10 cellular contexts compared by ENCODE assay signal in genomic region chr2:29013046-29013780, GRCh38. TPM values are rescaled to one million over a fixed set of nuclear protein-coding genes. Genes with fewer than 3 reads are reported as not detected.
DNase-seq lines count a peak whose midpoint lies in the region; ATAC-seq and TF ChIP-seq lines count a peak whose summit lies in the region.
"Had no signal": no experiment of that assay in that cellular context is flagged by ENCODE, and none has a peak within 500 bp of the region (broad histone marks: within the 10 kb centered on the region; RNA-seq: fewer than 3 reads in every experiment).

No MANE protein-coding gene starts in this region.

- H2BK5ac ChIP-seq in neuronal stem cell (ENCODE audit: low read length), result no peak overlapping the region

- H4K8ac ChIP-seq in neuronal stem cell (ENCODE audit: low read depth, low read length), result no peak overlapping the region

- H3K27me3 ChIP-seq in Panc1 (ENCODE audit: control insufficient read depth, insufficient read depth, low read length) (no peaks in the 10 kb centered on the region), neuronal stem cell (ENCODE audit: control insufficient read depth in 3 of 3, insufficient read depth in 3 of 3, low read depth in 1 of 3, low read length in 3 of 3) (peaks cover 0 to 30% (median 0%) of the 10 kb centered on the region in 3 experiments)

- ATAC-seq in activated CD8-positive, alpha-beta memory T cell treated with anti-CD3 and anti-CD28 coated beads, Interleukin-2, amount 10 ng/mL, durations not matched to agents 7 days and 5 days, result no peak
- ATAC-seq in Panc1 (peak; percentile 36; the same call in 1 of the 2 replicates), mucosa of descending colon (no peak), HG03108 (IDR thresholded peaks at IDR 0.05; ENCODE audit: unreplicated experiment) (no peak)
- ATAC-seq in central memory CD8-positive, alpha-beta T cell (replicated peaks; ENCODE audit: extremely low read depth, poor library complexity, severe bottlenecking), result no peak

- no CpG with 5 or more reads among the region's 11 CpGs for WGBS in neuronal stem cell (ENCODE audit: extremely low coverage in 2 of 2, insufficient read length in 2 of 2, insufficient replicate concordance in 1 of 2), 2 donors

- TF ChIP-seq CTCF in Panc1 (IDR thresholded peaks at IDR 0.05) (no peak), mucosa of descending colon (IDR thresholded peaks at IDR 0.05) (no peak)

- H3K36me3 Mint-ChIP-seq in activated CD8-positive, alpha-beta memory T cell treated with anti-CD3 and anti-CD28 coated beads, Interleukin-2, amount 10 ng/mL, durations not matched to agents 7 days and 5 days, result peaks cover 9% of the 10 kb centered on the region
- peaks cover 30% of the 10 kb centered on the region for H3K36me3 Mint-ChIP-seq in central memory CD8-positive, alpha-beta T cell (ENCODE audit: insufficient read depth)

- H3K4me3 ChIP-seq in Panc1 (ENCODE audit: low read depth in 2 of 2, low read length in 2 of 2) (no peak overlapping the region), neuronal stem cell (ENCODE audit: low read length in 2 of 2) (no peak overlapping the region), mucosa of descending colon (no peak overlapping the region)
- H3K4me3 ChIP-seq: coronary artery had no signal

- peak overlapping the region; percentile 92 for H3K27ac Mint-ChIP-seq in activated CD8-positive, alpha-beta memory T cell treated with anti-CD3 and anti-CD28 coated beads, Interleukin-2, amount 10 ng/mL, durations not matched to agents 7 days and 5 days
- H3K27ac Mint-ChIP-seq in central memory CD8-positive, alpha-beta T cell (ENCODE audit: low read depth), result peak overlapping the region; percentile 100

- in situ Hi-C loops in Panc1 (cut with HindIII; ENCODE audit: low pct_unique_long_range_greater_than_20kb, low sequenced_read_pairs), result no loop called here

- no peaks in the 10 kb centered on the region for H3K36me3 ChIP-seq in Panc1 (ENCODE audit: control insufficient read depth, insufficient read depth, low read length)
- no peaks in the 10 kb centered on the region for H3K36me3 ChIP-seq in neuronal stem cell (replicated peaks in 1 of 2; ENCODE audit: control insufficient read depth in 2 of 2, insufficient read depth in 2 of 2, low read length in 2 of 2)
- no peaks in the 10 kb centered on the region for H3K36me3 ChIP-seq in mucosa of descending colon (ENCODE audit: low read depth)

- H3K27ac ChIP-seq in Panc1 (ENCODE audit: low read length) (no peak overlapping the region), neuronal stem cell (replicated peaks; ENCODE audit: low read length) (no peak overlapping the region)

- no peak overlapping the region for H2AFZ ChIP-seq in neuronal stem cell (ENCODE audit: low read length)

- peak overlapping the region; percentile 46 for H3K18ac ChIP-seq in neuronal stem cell (ENCODE audit: low read length)

- no peaks in the 10 kb centered on the region for H3K27me3 Mint-ChIP-seq in activated CD8-positive, alpha-beta memory T cell treated with anti-CD3 and anti-CD28 coated beads, Interleukin-2, amount 10 ng/mL, durations not matched to agents 7 days and 5 days
- H3K27me3 Mint-ChIP-seq in central memory CD8-positive, alpha-beta T cell, result no peaks in the 10 kb centered on the region

- H2BK15ac ChIP-seq in neuronal stem cell (ENCODE audit: low read length), result no peak overlapping the region

- H3K4me1 Mint-ChIP-seq in activated CD8-positive, alpha-beta memory T cell treated with anti-CD3 and anti-CD28 coated beads, Interleukin-2, amount 10 ng/mL, durations not matched to agents 7 days and 5 days, result peaks cover 85% of the 10 kb centered on the region
- peaks cover 89% of the 10 kb centered on the region for H3K4me1 Mint-ChIP-seq in central memory CD8-positive, alpha-beta T cell

- no peak overlapping the region for H2BK12ac ChIP-seq in neuronal stem cell (ENCODE audit: low read length)

- no peak for DNase-seq in activated CD8-positive, alpha-beta memory T cell treated with anti-CD3 and anti-CD28 coated beads, Interleukin-2, amount 10 ng/mL, durations not matched to agents 7 days and 5 days
- DNase-seq in activated CD8-positive, alpha-beta memory T cell treated with anti-CD3 and anti-CD28 coated beads, Interleukin-2, amount 50 U/mL, for 48 hours, result no peak
- DNase-seq in Panc1 (ENCODE audit: low read depth, low spot score), result peak; percentile 1
- DNase-seq in central memory CD8-positive, alpha-beta T cell (ENCODE audit: low spot score in 2 of 2), result no peak
- no peak for DNase-seq in neuronal stem cell (ENCODE audit: low spot score)
- no peak for DNase-seq in mucosa of descending colon
- DNase-seq in NCI-H1436 treated with DMSO at 0.1 percent for 48 hours (lab: John Stamatoyannopoulos, UW), result no peak
- DNase-seq: SHP77 treated with DMSO at 0.1 percent for 48 hours had no signal

- no peak overlapping the region for H4K91ac ChIP-seq in neuronal stem cell (ENCODE audit: low read depth, low read length, poor library complexity)

- intact Hi-C loops in Panc1 (cut with micrococcal nuclease; ENCODE audit: unreplicated experiment), result no loop called here
- intact Hi-C loops in mucosa of descending colon (cut with DNase I, micrococcal nuclease), result no loop called here

- H3K23ac ChIP-seq in neuronal stem cell (ENCODE audit: low read depth, low read length, poor library complexity), result no peak overlapping the region

- H3K4me1 ChIP-seq in Panc1 (ENCODE audit: control insufficient read depth, insufficient read depth, low read length) (peaks cover 3% of the 10 kb centered on the region; the same call in 1 of the 2 replicates), neuronal stem cell (ENCODE audit: control insufficient read depth in 2 of 2, insufficient read depth in 1 of 2, low read depth in 1 of 2, low read length in 2 of 2) (peaks cover 17 to 22% of the 10 kb centered on the region in 2 donors), mucosa of descending colon (ENCODE audit: low read depth) (peaks cover 4% of the 10 kb centered on the region)

- no peak overlapping the region for H3K4ac ChIP-seq in neuronal stem cell (ENCODE audit: low read length)

- CTCF ChIA-PET in activated CD8-positive, alpha-beta memory T cell treated with anti-CD3 and anti-CD28 coated beads, Interleukin-2, amount 10 ng/mL, durations not matched to agents 7 days and 5 days (lab: Charles Lee), result interaction anchor here (0.7 to 10.4 kb wide), 13 partner anchors 14 to 143 kb away, joined by 3 to 94 read pairs (median 5); partner anchors contain the start of genes TOGARAM2 and TRMT61B
- CTCF ChIA-PET in Panc1 (lab: Charles Lee), result no interaction called here

- no TSS peak for BruUV-seq in Panc1 (replicated peaks; lab: Mats Ljungman, UMichigan)

- POLR2A ChIA-PET in Panc1 (lab: Charles Lee), result no interaction called here

- H3K14ac ChIP-seq in neuronal stem cell (ENCODE audit: low read length), result no peak overlapping the region

- no peaks in the 10 kb centered on the region for H3K79me1 ChIP-seq in neuronal stem cell (ENCODE audit: low read depth, low read length)

- H2AK5ac ChIP-seq in neuronal stem cell (ENCODE audit: low read depth, low read length), result no peak overlapping the region

- no peak overlapping the region for H2BK120ac ChIP-seq in neuronal stem cell (ENCODE audit: low read depth, low read length)

- H3K9me3 Mint-ChIP-seq in activated CD8-positive, alpha-beta memory T cell treated with anti-CD3 and anti-CD28 coated beads, Interleukin-2, amount 10 ng/mL, durations not matched to agents 7 days and 5 days (ENCODE audit: low read depth), result no peaks in the 10 kb centered on the region
- no peaks in the 10 kb centered on the region for H3K9me3 Mint-ChIP-seq in central memory CD8-positive, alpha-beta T cell

- H3K4me2 ChIP-seq in neuronal stem cell (ENCODE audit: insufficient read depth, low read length, poor library complexity, severe bottlenecking), result no peak overlapping the region

- no peaks in the 10 kb centered on the region for H3K9me3 ChIP-seq in Panc1 (ENCODE audit: control insufficient read depth, insufficient read depth, low read depth, low read length)
- no peaks in the 10 kb centered on the region for H3K9me3 ChIP-seq in neuronal stem cell (replicated peaks in 1 of 2; ENCODE audit: control insufficient read depth in 2 of 2, insufficient read depth in 1 of 2, low read depth in 1 of 2, low read length in 2 of 2)
- no peaks in the 10 kb centered on the region for H3K9me3 ChIP-seq in mucosa of descending colon

- H3K9ac ChIP-seq in neuronal stem cell (ENCODE audit: low read depth, low read length, poor library complexity), result no peak overlapping the region

- peak overlapping the region; percentile 90 for H3K4me3 Mint-ChIP-seq in activated CD8-positive, alpha-beta memory T cell treated with anti-CD3 and anti-CD28 coated beads, Interleukin-2, amount 10 ng/mL, durations not matched to agents 7 days and 5 days
- H3K4me3 Mint-ChIP-seq in central memory CD8-positive, alpha-beta T cell, result peak overlapping the region; percentile 88

RNA-seq across cellular contexts. Expression of gene TOGARAM2, which starts 32.1 kb away (rescaled TPM):
- 10 to 100 TPM; 15.0 to 23.9 TPM for total RNA-seq in activated CD8-positive, alpha-beta memory T cell treated with anti-CD3 and anti-CD28 coated beads, Interleukin-2, amount 10 ng/mL, durations not matched to agents 7 days and 5 days
- total RNA-seq in Panc1 (2021; ENCODE audit: unreplicated experiment), result 0.44 TPM
- polyA plus RNA-seq in Panc1 (2012; ENCODE audit: insufficient read length), result not detected
- 0.06 TPM for polyA plus RNA-seq in neuronal stem cell (2013, experiment 1 of 2)
- polyA plus RNA-seq in neuronal stem cell (2013, experiment 2 of 2), result 0.06 TPM
- 1 to 10 TPM in 1 of 3 donors, under 1 TPM in 2; 0.58 to 3.2 (median 0.81) TPM for total RNA-seq in mucosa of descending colon
